1 cellular context compared by ENCODE assay signal in genomic region chr11:95778699-95779098, GRCh38.
TF ChIP-seq lines count a peak whose summit lies in the region.

No MANE protein-coding gene starts in this region.

TF ChIP-seq in H1, 55 proteins besides CTCF, POLR2A, EP300 and RAD21 (continued from another document):
- TF ChIP-seq CHD7 (IDR thresholded peaks at IDR 0.05; ENCODE audit: insufficient replicate concordance, low read length) (no peak), USF2 (IDR thresholded peaks at IDR 0.05; ENCODE audit: low read length) (no peak), KDM4A (IDR thresholded peaks at IDR 0.05; ENCODE audit: low read depth, low read length, severe bottlenecking) (no peak), BCL11A (IDR thresholded peaks at IDR 0.05; ENCODE audit: low read depth in 2 of 2, low read length in 2 of 2) (no peak), EGR1 (IDR thresholded peaks at IDR 0.05; ENCODE audit: borderline replicate concordance, low read depth, low read length) (no peak), TEAD4 (IDR thresholded peaks at IDR 0.05; ENCODE audit: low read depth, low read length) (no peak), SAP30 (IDR thresholded peaks at IDR 0.05; ENCODE audit: insufficient read depth, insufficient replicate concordance, low read length) (no peak), KDM5A (IDR thresholded peaks at IDR 0.05; ENCODE audit: low read length) (no peak)
